ENCODE assay signal across 8 cellular contexts in genomic region chr1:27725374-27726172, GRCh38. TPM values are rescaled to one million over a fixed set of nuclear protein-coding genes. Genes with fewer than 3 reads are reported as not detected.
A peak's percentile ranks its signal among the peaks of the same experiment; 100 is the strongest.
DNase-seq lines count a peak whose midpoint lies in the region; ATAC-seq, FAIRE-seq and TF ChIP-seq lines count a peak whose summit lies in the region.

Gene FAM76A, plus strand, starts transcription at chr1:27725961. Its CDS starts 120 bp downstream, at chr1:27726081.

- FAIRE-seq in bronchial epithelial cell (lab: Jason Lieb, UNC) (peak; percentile 50), small intestine (lab: Jason Lieb, UNC) (no peak)

- H3K27ac ChIP-seq in WERI-Rb-1 (peak within 1 kb of the TSS; percentile 84), small intestine (ENCODE audit: low read depth in 1 of 2, low read length in 1 of 2) (peak within 1 kb of the TSS; percentile 76 to 87)

- ATAC-seq in GM18907 (IDR thresholded peaks at IDR 0.05; ENCODE audit: unreplicated experiment) (peak; percentile 93), HG03159 (IDR thresholded peaks at IDR 0.05; ENCODE audit: unreplicated experiment) (peak; percentile 85)

- H3K4me1 ChIP-seq in small intestine (ENCODE audit: control insufficient read depth in 2 of 2, insufficient read depth in 1 of 2, low read depth in 1 of 2, low read length in 1 of 2): peaks cover 0 to 3% of the 10 kb centered on the region in 2 donors

- H3K4me3 ChIP-seq in WERI-Rb-1 (ENCODE audit: low read depth, low read length) (peak within 1 kb of the TSS; percentile 83), bronchial epithelial cell (ENCODE audit: low read depth, low read length) (peak within 1 kb of the TSS; percentile 81), small intestine (ENCODE audit: low read depth in 1 of 2, low read length in 2 of 2) (peak within 1 kb of the TSS; percentile 75 to 95)

- DNase-seq in AG08396 (ENCODE audit: low spot score) (peak; percentile 100), NCI-H2227 (lab: John Stamatoyannopoulos, UW; ENCODE audit: unreplicated experiment) (peak; percentile 100), WERI-Rb-1 (peak; percentile 98), bronchial epithelial cell (ENCODE audit: low read depth) (peak; percentile 95), iPS-NIHi11 (ENCODE audit: low spot score) (peak; percentile 99), small intestine (peak; percentile 100)

- H3K36me3 ChIP-seq in WERI-Rb-1 (no peaks in the 10 kb centered on the region; the same call in 1 of the 2 replicates), bronchial epithelial cell (ENCODE audit: control insufficient read depth, insufficient read depth, low read length) (no peaks in the 10 kb centered on the region), small intestine (ENCODE audit: control insufficient read depth in 2 of 2, insufficient read depth in 2 of 2, low read length in 2 of 2) (no peaks in the 10 kb centered on the region)

- H3K9me3 ChIP-seq in WERI-Rb-1 (ENCODE audit: severe bottlenecking) (no peaks in the 10 kb centered on the region), small intestine (ENCODE audit: control insufficient read depth, low read depth) (no peaks in the 10 kb centered on the region)

- H3K27me3 ChIP-seq in WERI-Rb-1 (ENCODE audit: insufficient read depth, low read depth, severe bottlenecking) (no peaks in the 10 kb centered on the region), bronchial epithelial cell (ENCODE audit: control insufficient read depth, insufficient read depth, low read length) (no peaks in the 10 kb centered on the region), small intestine (ENCODE audit: control insufficient read depth in 2 of 2, insufficient read depth in 2 of 2, low read length in 2 of 2) (no peaks in the 10 kb centered on the region)

- peak; percentile 73 for TF ChIP-seq CTCF in WERI-Rb-1 (IDR thresholded peaks at IDR 0.05; ENCODE audit: low read depth, low read length)
- peak; percentile 59 for TF ChIP-seq CTCF in bronchial epithelial cell (IDR thresholded peaks at IDR 0.05; ENCODE audit: insufficient read depth, low read length, severe bottlenecking)

- 2% methylated on average over 53 to 72 of the region's 72 CpGs for WGBS in small intestine, 3 donors

RNA-seq across cellular contexts. Expression of gene FAM76A, which starts in this region (rescaled TPM):
- total RNA-seq in bronchial epithelial cell: 12.6 and 14.7 TPM in 2 replicates
- 1 to 10 TPM; 3.5 to 4.3 (median 4.0) TPM for polyA plus RNA-seq in small intestine

Comparison
In these comparisons a context has a peak if more than half of its experiments do, and no peak if none do; other contexts are left out.
1. Peak in every context shown above with its lines: DNase-seq, ATAC-seq, H3K4me3 ChIP-seq and H3K27ac ChIP-seq.